Comparison of ENCODE assay signal across 8 cellular contexts in the genomic region with DNA sequence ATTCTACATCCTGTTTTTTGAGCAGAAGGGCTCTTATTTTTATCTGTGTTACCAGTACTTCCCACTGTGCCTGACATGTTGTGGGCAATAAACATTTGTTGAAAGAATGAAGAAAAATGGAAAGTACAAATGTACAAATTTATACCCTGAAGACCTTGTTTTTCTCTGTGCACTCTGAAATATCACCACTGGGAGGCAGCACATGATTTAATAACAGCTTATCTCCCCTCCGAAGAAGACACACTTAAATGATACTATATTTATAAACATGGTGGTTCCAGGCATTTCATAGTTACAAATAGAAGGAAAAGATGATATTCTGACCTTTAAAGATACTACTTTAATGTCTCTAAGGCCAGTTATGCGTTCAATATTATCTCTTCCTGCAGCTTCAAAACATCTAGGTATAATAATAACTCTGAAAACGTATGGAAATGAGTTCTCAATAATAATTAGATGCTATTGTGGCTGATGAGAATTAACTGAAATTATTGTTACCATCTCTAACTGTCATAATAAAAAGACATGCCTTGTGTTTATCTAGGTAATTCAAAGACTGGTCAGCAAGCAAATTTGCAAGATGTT. TPM values are rescaled to one million over a fixed set of nuclear protein-coding genes. Genes with fewer than 3 reads are reported as not detected.
DNase-seq lines count a peak whose midpoint lies in the region; ATAC-seq and TF ChIP-seq lines count a peak whose summit lies in the region.

No MANE protein-coding gene starts in this region.

- peak; percentile 40 for DNase-seq in activated T-cell treated with anti-CD3 and anti-CD28 coated beads for 24 hours (ENCODE audit: low read depth)
- no peak for DNase-seq in activated T-cell treated with anti-CD3 and anti-CD28 coated beads, Interleukin-2, amount 50 U/mL, for 24 hours
- peak; percentile 67 for DNase-seq in NCI-H2227 (lab: John Stamatoyannopoulos, UW; ENCODE audit: unreplicated experiment)
- peak; percentile 86 for DNase-seq in activated CD4-positive, alpha-beta T cell treated with anti-CD3 and anti-CD28 coated beads, Interleukin-2, amount 10 ng/mL, durations not matched to agents 24 days and 14 days
- DNase-seq in epidermal melanocyte (ENCODE audit: insufficient read length, low spot score): peak; percentile 41
- peak; percentile 7 to 70 (median 52) for DNase-seq in naive thymus-derived CD8-positive, alpha-beta T cell
- DNase-seq in uterus: peak; percentile 17 to 39

- no peaks in the 10 kb centered on the region for H3K36me3 ChIP-seq in uterus

- POLR2A ChIA-PET in naive thymus-derived CD8-positive, alpha-beta T cell (lab: Charles Lee): interaction anchor here (0.8 to 1.0 kb wide), 4 partner anchors 160 to 384 kb away, joined by 3 to 5 read pairs (median 3); a partner anchor contains a TSS

- no peak overlapping the region for H3K27ac ChIP-seq in uterus

- H3K9me3 Mint-ChIP-seq in activated T-cell treated with anti-CD3 and anti-CD28 coated beads, Interleukin-2, amount 50 U/mL, for 24 hours: no peaks in the 10 kb centered on the region
- no peaks in the 10 kb centered on the region for H3K9me3 Mint-ChIP-seq in activated CD4-positive, alpha-beta T cell treated with anti-CD3 and anti-CD28 coated beads, Interleukin-2, amount 10 ng/mL, durations not matched to agents 24 days and 14 days
- no peaks in the 10 kb centered on the region for H3K9me3 Mint-ChIP-seq in naive thymus-derived CD8-positive, alpha-beta T cell

- no peak for TF ChIP-seq POLR2A in uterus (IDR thresholded peaks at IDR 0.05)

- intact Hi-C loops in activated CD4-positive, alpha-beta T cell treated with anti-CD3 and anti-CD28 coated beads, Interleukin-2, amount 10 ng/mL, durations not matched to agents 24 days and 14 days (cut with micrococcal nuclease): loop anchor here (1.0 to 10.0 kb wide), 7 partner anchors 160 to 740 kb away; a partner anchor contains a TSS
- intact Hi-C loops in uterus (cut with DNase I; ENCODE audit: low total_unique reads): no loop called here

- no peak overlapping the region for H3K27ac Mint-ChIP-seq in activated T-cell treated with anti-CD3 and anti-CD28 coated beads, Interleukin-2, amount 50 U/mL, for 24 hours
- no peak overlapping the region for H3K27ac Mint-ChIP-seq in activated CD4-positive, alpha-beta T cell treated with anti-CD3 and anti-CD28 coated beads, Interleukin-2, amount 10 ng/mL, durations not matched to agents 24 days and 14 days
- no peak overlapping the region for H3K27ac Mint-ChIP-seq in naive thymus-derived CD8-positive, alpha-beta T cell

- H3K27me3 ChIP-seq in uterus: no peaks in the 10 kb centered on the region

- H3K4me3 Mint-ChIP-seq in activated T-cell treated with anti-CD3 and anti-CD28 coated beads, Interleukin-2, amount 50 U/mL, for 24 hours: no peak overlapping the region
- H3K4me3 Mint-ChIP-seq in activated CD4-positive, alpha-beta T cell treated with anti-CD3 and anti-CD28 coated beads, Interleukin-2, amount 10 ng/mL, durations not matched to agents 24 days and 14 days: no peak overlapping the region
- no peak overlapping the region for H3K4me3 Mint-ChIP-seq in naive thymus-derived CD8-positive, alpha-beta T cell

- no peaks in the 10 kb centered on the region for H3K36me3 Mint-ChIP-seq in activated T-cell treated with anti-CD3 and anti-CD28 coated beads, Interleukin-2, amount 50 U/mL, for 24 hours (ENCODE audit: low read depth)
- no peaks in the 10 kb centered on the region for H3K36me3 Mint-ChIP-seq in activated CD4-positive, alpha-beta T cell treated with anti-CD3 and anti-CD28 coated beads, Interleukin-2, amount 10 ng/mL, durations not matched to agents 24 days and 14 days (ENCODE audit: low read depth)
- H3K36me3 Mint-ChIP-seq in naive thymus-derived CD8-positive, alpha-beta T cell: no peaks in the 10 kb centered on the region

- H3K9me3 ChIP-seq in uterus: no peaks in the 10 kb centered on the region

- H3K4me3 ChIP-seq in uterus: no peak overlapping the region

- H3K27me3 Mint-ChIP-seq in activated T-cell treated with anti-CD3 and anti-CD28 coated beads, Interleukin-2, amount 50 U/mL, for 24 hours: no peaks in the 10 kb centered on the region
- no peaks in the 10 kb centered on the region for H3K27me3 Mint-ChIP-seq in activated CD4-positive, alpha-beta T cell treated with anti-CD3 and anti-CD28 coated beads, Interleukin-2, amount 10 ng/mL, durations not matched to agents 24 days and 14 days
- H3K27me3 Mint-ChIP-seq in naive thymus-derived CD8-positive, alpha-beta T cell: no peaks in the 10 kb centered on the region

- H3K4me1 Mint-ChIP-seq in activated T-cell treated with anti-CD3 and anti-CD28 coated beads, Interleukin-2, amount 50 U/mL, for 24 hours (ENCODE audit: low read depth): peaks cover 21% of the 10 kb centered on the region
- H3K4me1 Mint-ChIP-seq in activated CD4-positive, alpha-beta T cell treated with anti-CD3 and anti-CD28 coated beads, Interleukin-2, amount 10 ng/mL, durations not matched to agents 24 days and 14 days: peaks cover 16% of the 10 kb centered on the region
- peaks cover 2 to 21% (median 11%) of the 10 kb centered on the region in 4 donors for H3K4me1 Mint-ChIP-seq in naive thymus-derived CD8-positive, alpha-beta T cell

- ATAC-seq in HG02981 (IDR thresholded peaks at IDR 0.05; ENCODE audit: unreplicated experiment): peak; percentile 84
- peak; percentile 69 to 85 for ATAC-seq in naive thymus-derived CD8-positive, alpha-beta T cell

- H3K4me1 ChIP-seq in uterus: no peaks in the 10 kb centered on the region

- TF ChIP-seq CTCF in uterus (IDR thresholded peaks at IDR 0.05): peak; percentile 56 to 69 (median 64)

RNA-seq across cellular contexts. Expression of a gene that starts 12.8 kb away (rescaled TPM):
- not detected in 2 replicates for total RNA-seq in activated CD4-positive, alpha-beta T cell treated with anti-CD3 and anti-CD28 coated beads, Interleukin-2, amount 10 ng/mL, durations not matched to agents 24 days and 14 days
- total RNA-seq in naive thymus-derived CD8-positive, alpha-beta T cell: not detected
- not detected for polyA plus RNA-seq in naive thymus-derived CD8-positive, alpha-beta T cell
- 1 to 10 TPM in 2 of 4 donors, not detected in 2; 1.3 to 1.5 TPM for total RNA-seq in uterus

RNA-seq across cellular contexts. Expression of a gene that starts 36.0 kb away (rescaled TPM):
- total RNA-seq in activated CD4-positive, alpha-beta T cell treated with anti-CD3 and anti-CD28 coated beads, Interleukin-2, amount 10 ng/mL, durations not matched to agents 24 days and 14 days: not detected in 2 replicates
- not detected for total RNA-seq in naive thymus-derived CD8-positive, alpha-beta T cell
- not detected for polyA plus RNA-seq in naive thymus-derived CD8-positive, alpha-beta T cell
- not detected for total RNA-seq in uterus
